In the genomic region with DNA sequence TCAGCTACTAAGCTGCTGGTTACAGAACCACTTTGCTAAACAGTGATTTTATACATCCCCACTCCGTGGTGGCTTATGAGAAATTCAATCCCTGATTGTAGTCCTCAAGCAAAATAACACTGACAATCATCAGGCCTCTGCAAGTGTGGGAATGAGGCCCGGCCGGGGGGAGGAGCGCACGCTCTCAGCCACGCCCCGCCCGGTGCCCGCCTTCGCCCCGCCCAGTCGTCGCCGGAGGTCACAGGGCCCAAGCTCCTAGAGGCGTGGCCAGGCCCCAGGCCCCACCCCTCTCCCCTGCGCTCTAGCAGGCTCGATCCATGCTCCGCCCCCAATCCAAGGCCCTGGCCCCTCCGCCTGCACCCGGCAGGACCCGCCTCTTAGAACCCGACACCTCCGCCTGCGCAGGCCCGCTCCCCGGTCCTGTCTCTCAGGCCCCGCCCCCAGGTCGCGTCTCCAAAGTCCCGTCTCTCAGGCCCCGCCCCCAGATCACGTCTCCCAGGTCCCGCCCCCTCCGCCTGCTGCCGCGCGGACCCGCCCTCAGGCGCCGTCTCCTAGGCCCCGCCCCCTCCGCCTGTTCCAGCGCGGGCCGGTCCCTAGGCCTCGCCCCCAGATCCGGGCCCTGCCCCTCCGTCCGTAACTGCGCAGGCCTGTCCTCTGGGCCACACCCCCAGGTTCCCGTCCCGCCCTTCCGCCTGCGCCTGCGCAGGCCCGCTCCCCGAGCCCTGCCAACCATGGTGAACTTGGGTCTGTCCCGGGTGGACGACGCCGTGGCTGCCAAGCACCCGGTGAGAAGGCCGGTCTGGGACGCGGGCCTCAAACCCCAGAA, we compare ENCODE assay signal across 8 cellular contexts. TPM values are rescaled to one million over a fixed set of nuclear protein-coding genes. Genes with fewer than 3 reads are reported as not detected.
A peak's percentile ranks its signal among the peaks of the same experiment; 100 is the strongest.
DNase-seq lines count a peak whose midpoint lies in the region; ATAC-seq and TF ChIP-seq lines count a peak whose summit lies in the region.

Gene TMEM141, plus strand, starts transcription at position 705 of the 826 bp plus-strand sequence. Its CDS starts 27 bp downstream, at position 732.

- H3K27ac ChIP-seq in KMS-11 (peak within 1 kb of the TSS; percentile 76), Peyer's patch (peak within 1 kb of the TSS; percentile 96 to 99 (median 97)), muscle layer of duodenum (ENCODE audit: low read length) (peak within 1 kb of the TSS; percentile 67)

- H3K36me3 ChIP-seq in KMS-11 (ENCODE audit: insufficient read depth) (no peaks in the 10 kb centered on the region), Peyer's patch (no peaks in the 10 kb centered on the region), muscle layer of duodenum (ENCODE audit: control insufficient read depth in 1 of 2, insufficient read depth in 2 of 2, low read length in 2 of 2) (no peaks in the 10 kb centered on the region)

- H3K27me3 ChIP-seq in KMS-11 (ENCODE audit: insufficient read depth, low read depth), result peaks cover 7% of the 10 kb centered on the region; the same call in 1 of the 2 replicates
- H3K27me3 ChIP-seq in Peyer's patch, result no peaks in the 10 kb centered on the region
- no peaks in the 10 kb centered on the region for H3K27me3 ChIP-seq in muscle layer of duodenum (ENCODE audit: low read depth, low read length)

- ATAC-seq in GM21737 (IDR thresholded peaks at IDR 0.05; ENCODE audit: unreplicated experiment) (peak; percentile 79), esophagus mucosa (peak; percentile 94)

- no peak within 1 kb of the TSS for H3K4me3 ChIP-seq in KMS-11 (IDR thresholded peaks at IDR 0.05; ENCODE audit: insufficient read depth, low read depth, low read length)
- H3K4me3 ChIP-seq in Peyer's patch, result peak within 1 kb of the TSS; percentile 59 to 73 (median 64)
- peak within 1 kb of the TSS; percentile 56 to 78 for H3K4me3 ChIP-seq in muscle layer of duodenum (ENCODE audit: low read depth in 1 of 2, low read length in 2 of 2)

- DNase-seq in DMS53 (lab: John Stamatoyannopoulos, UW) (peak; percentile 100), Peyer's patch (peak; percentile 100)
- DNase-seq in activated T-cell treated with anti-CD3 and anti-CD28 coated beads, Interleukin-2, amount 50 U/mL, for 48 hours, result peak; percentile 100
- DNase-seq in stimulated activated CD8-positive, alpha-beta memory T cell treated with anti-CD3 and anti-CD28 coated beads, Interleukin-7, amount 100 ng/mL, for 4 hours (ENCODE audit: low read depth in 2 of 2), result peak; percentile 99 to 100

- no peaks in the 10 kb centered on the region for H3K79me2 ChIP-seq in KMS-11 (ENCODE audit: insufficient read depth, low read depth)

- peak within 1 kb of the TSS; percentile 51 for H3K4me2 ChIP-seq in KMS-11

- peak within 1 kb of the TSS; percentile 68 for H3K9ac ChIP-seq in KMS-11

- TF ChIP-seq CTCF in KMS-11 (conservative IDR thresholded peaks at IDR 0.05; ENCODE audit: low read depth, low read length), result no peak
- TF ChIP-seq CTCF in Peyer's patch (IDR thresholded peaks at IDR 0.05), result peak in 1 of 6 experiments; percentile 17

- H3K4me1 ChIP-seq in KMS-11 (ENCODE audit: low read depth, poor library complexity, severe bottlenecking), result peaks cover 51% of the 10 kb centered on the region
- H3K4me1 ChIP-seq in Peyer's patch, result peaks cover 2 to 70% (median 12%) of the 10 kb centered on the region in 4 donors
- H3K4me1 ChIP-seq in muscle layer of duodenum (ENCODE audit: control insufficient read depth in 1 of 2, insufficient read depth in 2 of 2, low read length in 2 of 2), result peaks cover 0 to 22% of the 10 kb centered on the region in 2 donors

- no peaks in the 10 kb centered on the region for H4K20me1 ChIP-seq in KMS-11 (ENCODE audit: insufficient read depth)

- H3K9me3 ChIP-seq in Peyer's patch, result no peaks in the 10 kb centered on the region
- H3K9me3 ChIP-seq in muscle layer of duodenum (ENCODE audit: control insufficient read depth in 1 of 2, low read length in 2 of 2), result no peaks in the 10 kb centered on the region

- TF ChIP-seq POLR2A in Peyer's patch (IDR thresholded peaks at IDR 0.05), result peak in 1 of 2 donors; percentile 95

- H2AFZ ChIP-seq in KMS-11 (ENCODE audit: low read depth), result peak within 1 kb of the TSS; percentile 48; the same call in 1 of the 2 replicates

RNA-seq across cellular contexts. Expression of gene TMEM141, which starts in this region (rescaled TPM):
- total RNA-seq in Peyer's patch (100 to 1,000 TPM in 3 of 4 donors, 10 to 100 TPM in 1; 52.0 to 240 (median 187) TPM), esophagus mucosa (102 TPM)
